ENCODE assay signal across 20 cellular contexts in genomic region chr10:88840104-88840503, GRCh38. TPM values are rescaled to one million over a fixed set of nuclear protein-coding genes. Genes with fewer than 3 reads are reported as not detected.
DNase-seq lines count a peak whose midpoint lies in the region; ATAC-seq and TF ChIP-seq lines count a peak whose summit lies in the region.
"Had no signal": no experiment of that assay in that cellular context is flagged by ENCODE, and none has a peak within 500 bp of the region (broad histone marks: within the 10 kb centered on the region; RNA-seq: fewer than 3 reads in every experiment).

No MANE protein-coding gene starts in this region.

- H3K36me3 ChIP-seq in mucosa of stomach (ENCODE audit: control insufficient read depth, insufficient read depth, low read length): no peaks in the 10 kb centered on the region

- no peak overlapping the region for H3K4me3 ChIP-seq in mucosa of stomach (ENCODE audit: low read length)
- H3K4me3 ChIP-seq: PC-9 had no signal

- H3K27me3 ChIP-seq in mucosa of stomach (ENCODE audit: control insufficient read depth, insufficient read depth, low read length): no peaks in the 10 kb centered on the region

- peaks cover 53% of the 10 kb centered on the region for H3K4me1 ChIP-seq in mucosa of stomach (ENCODE audit: control insufficient read depth, insufficient read depth, low read length)

- peak overlapping the region; percentile 11 for H3K9ac ChIP-seq in mucosa of stomach (ENCODE audit: low read length)

- ATAC-seq in esophagus mucosa (peak; percentile 21), GM18505 (IDR thresholded peaks at IDR 0.05; ENCODE audit: unreplicated experiment) (no peak)

- TF ChIP-seq POLR2A in GM18505 (IDR thresholded peaks at IDR 0.05; ENCODE audit: borderline replicate concordance, extremely low read depth, insufficient read depth, insufficient read length): no peak

- no peaks in the 10 kb centered on the region for H3K9me3 ChIP-seq in mucosa of stomach (ENCODE audit: control insufficient read depth, low read length)

- DNase-seq in ACHN (peak; percentile 14), SW480 (ENCODE audit: low spot score) (peak; percentile 3), MV-4-11 (lab: John Stamatoyannopoulos, UW) (no peak), C1 segment of cervical spinal cord (lab: John Stamatoyannopoulos, UW) (no peak), NCI-H1417 (lab: John Stamatoyannopoulos, UW) (no peak)
- DNase-seq: AML-193, COR-L47, DMS53, HCEC 1CT, KBM-7, NCI-H1436 treated with DMSO at 0.1 percent for 48 hours, NCI-H2029 treated with DMSO at 0.1 percent for 48 hours, NCI-H2171 treated with DMSO at 0.1 percent for 48 hours, NCI-H774, PC-9 had no signal

- in situ Hi-C loops in ACHN (cut with HindIII; ENCODE audit: low pct_ligation_motif_present, low pct_unique_long_range_greater_than_20kb, low sequenced_read_pairs): no loop called here

RNA-seq across cellular contexts. Expression of gene ANKRD22, which starts 11.5 kb away (rescaled TPM):
- total RNA-seq in esophagus mucosa: 32.9 TPM
- total RNA-seq: SK-MEL-5 had no signal

RNA-seq across cellular contexts. Expression of gene LIPM, which starts 37.6 kb away (rescaled TPM):
- not detected for total RNA-seq in esophagus mucosa
- total RNA-seq: NCI-H460, PC-9, SK-MEL-5 had no signal

RNA-seq across cellular contexts. Expression of gene STAMBPL1, which starts 39.9 kb away (rescaled TPM):
- total RNA-seq in esophagus mucosa: 2.5 TPM

Comparison
In these comparisons a context has a peak if more than half of its experiments do, and no peak if none do; other contexts are left out.
1. DNase-seq: peak in ACHN (single experiment) and SW480 (single experiment); none in MV-4-11 (single experiment), C1 segment of cervical spinal cord (0 of 14) and NCI-H1417 (0 of 3).